Comparison of ENCODE assay signal across 1 cellular context in genomic region chrX:71095555-71095970, GRCh38.
TF ChIP-seq lines count a peak whose summit lies in the region.

A gene with protein sequence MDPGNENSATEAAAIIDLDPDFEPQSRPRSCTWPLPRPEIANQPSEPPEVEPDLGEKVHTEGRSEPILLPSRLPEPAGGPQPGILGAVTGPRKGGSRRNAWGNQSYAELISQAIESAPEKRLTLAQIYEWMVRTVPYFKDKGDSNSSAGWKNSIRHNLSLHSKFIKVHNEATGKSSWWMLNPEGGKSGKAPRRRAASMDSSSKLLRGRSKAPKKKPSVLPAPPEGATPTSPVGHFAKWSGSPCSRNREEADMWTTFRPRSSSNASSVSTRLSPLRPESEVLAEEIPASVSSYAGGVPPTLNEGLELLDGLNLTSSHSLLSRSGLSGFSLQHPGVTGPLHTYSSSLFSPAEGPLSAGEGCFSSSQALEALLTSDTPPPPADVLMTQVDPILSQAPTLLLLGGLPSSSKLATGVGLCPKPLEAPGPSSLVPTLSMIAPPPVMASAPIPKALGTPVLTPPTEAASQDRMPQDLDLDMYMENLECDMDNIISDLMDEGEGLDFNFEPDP (plus strand): TSS chrX:71095851. CDS start chrX:71096529, 678 bp downstream.

TF ChIP-seq in GM12878, 131 proteins besides CTCF, POLR2A, EP300 and RAD21 (continued from another document):
- TF ChIP-seq MLLT1 (IDR thresholded peaks at IDR 0.05) (no peak), SUPT20H (IDR thresholded peaks at IDR 0.05; ENCODE audit: borderline replicate concordance, control insufficient read depth, low read depth, low read length) (no peak), RUNX3 (IDR thresholded peaks at IDR 0.05; ENCODE audit: low read length) (no peak), ETV6 (conservative IDR thresholded peaks at IDR 0.05 in 1 of 2, IDR thresholded peaks at IDR 0.05 in 1 of 2; ENCODE audit: borderline replicate concordance in 1 of 2, low read depth in 1 of 2) (no peak), HDAC2 (IDR thresholded peaks at IDR 0.05) (no peak), HSF1 (IDR thresholded peaks at IDR 0.05; ENCODE audit: low read depth, low read length) (no peak), YY1 (IDR thresholded peaks at IDR 0.05; ENCODE audit: low read depth, low read length) (peak; percentile 39; the same call in 1 of the 2 replicates), CUX1 (IDR thresholded peaks at IDR 0.05; ENCODE audit: insufficient replicate concordance, low read depth, low read length) (no peak), BMI1 (IDR thresholded peaks at IDR 0.05; ENCODE audit: borderline replicate concordance) (no peak), BCL11A (IDR thresholded peaks at IDR 0.05; ENCODE audit: low read depth, low read length) (no peak), POLR2AphosphoS2 (IDR thresholded peaks at IDR 0.05; ENCODE audit: low read depth, low read length) (no peak), PML (IDR thresholded peaks at IDR 0.05; ENCODE audit: low read length) (no peak), RB1 (IDR thresholded peaks at IDR 0.05; ENCODE audit: borderline replicate concordance) (no peak), NFXL1 (IDR thresholded peaks at IDR 0.05; ENCODE audit: borderline replicate concordance) (no peak), FOXM1 (IDR thresholded peaks at IDR 0.05; ENCODE audit: low read depth, low read length) (no peak), IKZF1 (conservative IDR thresholded peaks at IDR 0.05) (peak; percentile 54; the same call in 1 of the 2 replicates), KAT2A (conservative IDR thresholded peaks at IDR 0.05; ENCODE audit: control insufficient read depth, low read depth, low read length) (no peak), ZNF217 (IDR thresholded peaks at IDR 0.05) (no peak), CREB1 (IDR thresholded peaks at IDR 0.05; ENCODE audit: low read depth) (peak; percentile 58)
- TF ChIP-seq, protein P1, sequence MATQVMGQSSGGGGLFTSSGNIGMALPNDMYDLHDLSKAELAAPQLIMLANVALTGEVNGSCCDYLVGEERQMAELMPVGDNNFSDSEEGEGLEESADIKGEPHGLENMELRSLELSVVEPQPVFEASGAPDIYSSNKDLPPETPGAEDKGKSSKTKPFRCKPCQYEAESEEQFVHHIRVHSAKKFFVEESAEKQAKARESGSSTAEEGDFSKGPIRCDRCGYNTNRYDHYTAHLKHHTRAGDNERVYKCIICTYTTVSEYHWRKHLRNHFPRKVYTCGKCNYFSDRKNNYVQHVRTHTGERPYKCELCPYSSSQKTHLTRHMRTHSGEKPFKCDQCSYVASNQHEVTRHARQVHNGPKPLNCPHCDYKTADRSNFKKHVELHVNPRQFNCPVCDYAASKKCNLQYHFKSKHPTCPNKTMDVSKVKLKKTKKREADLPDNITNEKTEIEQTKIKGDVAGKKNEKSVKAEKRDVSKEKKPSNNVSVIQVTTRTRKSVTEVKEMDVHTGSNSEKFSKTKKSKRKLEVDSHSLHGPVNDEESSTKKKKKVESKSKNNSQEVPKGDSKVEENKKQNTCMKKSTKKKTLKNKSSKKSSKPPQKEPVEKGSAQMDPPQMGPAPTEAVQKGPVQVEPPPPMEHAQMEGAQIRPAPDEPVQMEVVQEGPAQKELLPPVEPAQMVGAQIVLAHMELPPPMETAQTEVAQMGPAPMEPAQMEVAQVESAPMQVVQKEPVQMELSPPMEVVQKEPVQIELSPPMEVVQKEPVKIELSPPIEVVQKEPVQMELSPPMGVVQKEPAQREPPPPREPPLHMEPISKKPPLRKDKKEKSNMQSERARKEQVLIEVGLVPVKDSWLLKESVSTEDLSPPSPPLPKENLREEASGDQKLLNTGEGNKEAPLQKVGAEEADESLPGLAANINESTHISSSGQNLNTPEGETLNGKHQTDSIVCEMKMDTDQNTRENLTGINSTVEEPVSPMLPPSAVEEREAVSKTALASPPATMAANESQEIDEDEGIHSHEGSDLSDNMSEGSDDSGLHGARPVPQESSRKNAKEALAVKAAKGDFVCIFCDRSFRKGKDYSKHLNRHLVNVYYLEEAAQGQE (IDR thresholded peaks at IDR 0.05; ENCODE audit: low read depth, low read length) = no peak
- TF ChIP-seq, protein P2, sequence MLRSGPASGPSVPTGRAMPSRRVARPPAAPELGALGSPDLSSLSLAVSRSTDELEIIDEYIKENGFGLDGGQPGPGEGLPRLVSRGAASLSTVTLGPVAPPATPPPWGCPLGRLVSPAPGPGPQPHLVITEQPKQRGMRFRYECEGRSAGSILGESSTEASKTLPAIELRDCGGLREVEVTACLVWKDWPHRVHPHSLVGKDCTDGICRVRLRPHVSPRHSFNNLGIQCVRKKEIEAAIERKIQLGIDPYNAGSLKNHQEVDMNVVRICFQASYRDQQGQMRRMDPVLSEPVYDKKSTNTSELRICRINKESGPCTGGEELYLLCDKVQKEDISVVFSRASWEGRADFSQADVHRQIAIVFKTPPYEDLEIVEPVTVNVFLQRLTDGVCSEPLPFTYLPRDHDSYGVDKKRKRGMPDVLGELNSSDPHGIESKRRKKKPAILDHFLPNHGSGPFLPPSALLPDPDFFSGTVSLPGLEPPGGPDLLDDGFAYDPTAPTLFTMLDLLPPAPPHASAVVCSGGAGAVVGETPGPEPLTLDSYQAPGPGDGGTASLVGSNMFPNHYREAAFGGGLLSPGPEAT (IDR thresholded peaks at IDR 0.05; ENCODE audit: low read depth) = no peak
- TF ChIP-seq, protein P3, sequence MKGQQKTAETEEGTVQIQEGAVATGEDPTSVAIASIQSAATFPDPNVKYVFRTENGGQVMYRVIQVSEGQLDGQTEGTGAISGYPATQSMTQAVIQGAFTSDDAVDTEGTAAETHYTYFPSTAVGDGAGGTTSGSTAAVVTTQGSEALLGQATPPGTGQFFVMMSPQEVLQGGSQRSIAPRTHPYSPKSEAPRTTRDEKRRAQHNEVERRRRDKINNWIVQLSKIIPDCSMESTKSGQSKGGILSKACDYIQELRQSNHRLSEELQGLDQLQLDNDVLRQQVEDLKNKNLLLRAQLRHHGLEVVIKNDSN (IDR thresholded peaks at IDR 0.05; ENCODE audit: borderline replicate concordance, extremely low read length, insufficient read depth, low read depth, low read length) = no peak
- TF ChIP-seq, protein P4, sequence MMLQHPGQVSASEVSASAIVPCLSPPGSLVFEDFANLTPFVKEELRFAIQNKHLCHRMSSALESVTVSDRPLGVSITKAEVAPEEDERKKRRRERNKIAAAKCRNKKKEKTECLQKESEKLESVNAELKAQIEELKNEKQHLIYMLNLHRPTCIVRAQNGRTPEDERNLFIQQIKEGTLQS (IDR thresholded peaks at IDR 0.05; ENCODE audit: borderline replicate concordance, extremely low read depth, low read depth, low read length) = no peak
